13 cellular contexts compared by ENCODE assay signal in genomic region chrX:30812326-30812725, GRCh38.
DNase-seq lines count a peak whose midpoint lies in the region; ATAC-seq lines count a peak whose summit lies in the region.
"Had no signal": no experiment of that assay in that cellular context is flagged by ENCODE, and none has a peak within 500 bp of the region (broad histone marks: within the 10 kb centered on the region; RNA-seq: fewer than 3 reads in every experiment).

No MANE protein-coding gene starts in this region.

- peak; percentile 9 for DNase-seq in foreskin melanocyte
- no peak for DNase-seq in aorta
- DNase-seq in NCI-H446 treated with DMSO at 0.1 percent for 48 hours (lab: John Stamatoyannopoulos, UW) = no peak
- no peak for DNase-seq in superior temporal gyrus (ENCODE audit: extremely low spot score)
- DNase-seq: activated naive CD4-positive, alpha-beta T cell; DMS 273 treated with DMSO at 0.1 percent for 48 hours; GM23248; mesenchymal stem cell; NCI-H1048; Peyer's patch had no signal

- intact Hi-C loops in aorta (cut with DNase I) = no loop called here

- H3K9me3 ChIP-seq in aorta (ENCODE audit: control insufficient read depth, low read length) = no peaks in the 10 kb centered on the region
- H3K9me3 ChIP-seq: Peyer's patch had no signal

- peak; percentile 98 for ATAC-seq in GM19324 (IDR thresholded peaks at IDR 0.05; ENCODE audit: low FRiP score, unreplicated experiment)
- ATAC-seq in HG02642 (IDR thresholded peaks at IDR 0.05; ENCODE audit: poor library complexity, unreplicated experiment) = peak; percentile 97
- peak; percentile 99 for ATAC-seq in HG03457 (IDR thresholded peaks at IDR 0.05; ENCODE audit: unreplicated experiment)
- ATAC-seq in aorta (ENCODE audit: low FRiP score) = no peak

- H3K27ac ChIP-seq in aorta (ENCODE audit: low read depth in 1 of 2, low read length in 2 of 2) = no peak overlapping the region
- H3K27ac ChIP-seq: GM23248, Peyer's patch had no signal

- H3K4me1 ChIP-seq in aorta (ENCODE audit: control insufficient read depth in 1 of 2, insufficient read depth in 2 of 2, low read length in 2 of 2) = no peaks in the 10 kb centered on the region
- H3K4me1 ChIP-seq: Peyer's patch had no signal

- no peaks in the 10 kb centered on the region for H3K36me3 ChIP-seq in aorta (ENCODE audit: control insufficient read depth in 1 of 2, insufficient read depth in 2 of 2, low read length in 1 of 2)
- H3K36me3 ChIP-seq: Peyer's patch had no signal

- H3K4me3 ChIP-seq in aorta (ENCODE audit: low read length in 2 of 2) = no peak overlapping the region
- H3K4me3 ChIP-seq: GM23248, Peyer's patch had no signal

- no peaks in the 10 kb centered on the region for H3K27me3 ChIP-seq in aorta (ENCODE audit: control insufficient read depth in 1 of 2, insufficient read depth in 2 of 2, low read length in 1 of 2)
- H3K27me3 ChIP-seq: Peyer's patch had no signal

- WGBS in aorta, 2 donors = 60 to 92% methylated on average over 1 of the region's 1 CpG
